Comparison of ENCODE assay signal across 1 cellular context in the genomic region with DNA sequence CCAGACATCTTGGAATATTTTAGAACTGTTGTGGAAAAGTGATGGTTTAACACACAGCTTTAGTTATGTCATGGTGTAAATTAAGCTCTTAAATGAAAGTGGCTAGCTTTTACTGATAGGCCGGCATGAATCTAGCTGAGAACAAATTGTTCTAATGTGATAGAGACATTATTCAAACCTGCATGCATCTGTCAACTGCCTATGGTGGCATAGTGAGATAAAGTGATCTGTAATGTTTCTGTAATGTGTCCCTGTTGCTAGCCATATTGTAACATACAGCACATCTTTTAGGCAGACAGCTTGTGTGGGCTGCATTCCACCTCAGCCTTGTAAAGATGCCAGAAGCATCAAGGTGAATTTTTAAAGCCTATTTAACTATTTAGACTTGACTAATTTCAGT.
TF ChIP-seq lines count a peak whose summit lies in the region.

No MANE protein-coding gene starts in this region.

TF ChIP-seq in K562, 482 proteins besides CTCF, POLR2A, EP300 and RAD21 (continued from another document):
- TF ChIP-seq BRF2 (IDR thresholded peaks at IDR 0.05; ENCODE audit: borderline replicate concordance, insufficient read depth, insufficient read length) (no peak), NFIC (IDR thresholded peaks at IDR 0.05) (0 out of 2 replicates have a peak, but pooled peaks have one; percentile 11), PBX2 (CRISPR knock-in tag; IDR thresholded peaks at IDR 0.05; ENCODE audit: low read depth) (no peak), PBX2 (tag; conservative IDR thresholded peaks at IDR 0.05; ENCODE audit: low read depth) (peak; percentile 91), TCF3 (CRISPR knock-in tag; IDR thresholded peaks at IDR 0.05) (peak; percentile 64), NELFE (IDR thresholded peaks at IDR 0.05; ENCODE audit: insufficient read depth, insufficient read length) (no peak), STAT5A (IDR thresholded peaks at IDR 0.05; ENCODE audit: borderline replicate concordance, low read length) (peak; percentile 45; the same call in 1 of the 2 replicates), NCOR1 (IDR thresholded peaks at IDR 0.05) (peak; percentile 50; the same call in 1 of the 2 replicates), TFAM (CRISPR knock-in tag; conservative IDR thresholded peaks at IDR 0.05) (no peak)
TF ChIP-seq in K562: peak in this region for 13.
